2 cellular contexts compared by ENCODE assay signal in genomic region chr1:192168964-192169363, GRCh38.
TF ChIP-seq lines count a peak whose summit lies in the region.

No MANE protein-coding gene starts in this region.

TF ChIP-seq in IMR-90, 13 proteins besides CTCF, POLR2A, EP300 and RAD21:
- TF ChIP-seq RCOR1 (IDR thresholded peaks at IDR 0.05; ENCODE audit: insufficient replicate concordance, low read length): no peak
- 0 out of 2 replicates have a peak, but pooled peaks have one; percentile 31 for TF ChIP-seq MAFK (IDR thresholded peaks at IDR 0.05; ENCODE audit: low read depth, low read length)

TF ChIP-seq in K562, 482 proteins besides CTCF, POLR2A, EP300 and RAD21:
- TF ChIP-seq BDP1 (IDR thresholded peaks at IDR 0.05; ENCODE audit: insufficient read depth, insufficient read length): no peak
- TF ChIP-seq TAF9B (IDR thresholded peaks at IDR 0.05; ENCODE audit: partially characterized antibody): no peak
- 0 out of 2 replicates have a peak, but pooled peaks have one; percentile 15 for TF ChIP-seq MAFF (IDR thresholded peaks at IDR 0.05; ENCODE audit: low read length)
- TF ChIP-seq SREBF1 (IDR thresholded peaks at IDR 0.05; ENCODE audit: borderline replicate concordance, low read depth, low read length): no peak
- TF ChIP-seq IFI16 (CRISPR knock-in tag; IDR thresholded peaks at IDR 0.05): no peak
- no peak for TF ChIP-seq ZNF3 (CRISPR knock-in tag; IDR thresholded peaks at IDR 0.05)
- no peak for TF ChIP-seq ZC3H4 (CRISPR knock-in tag; IDR thresholded peaks at IDR 0.05; ENCODE audit: borderline replicate concordance)
- TF ChIP-seq CBX2 (IDR thresholded peaks at IDR 0.05; ENCODE audit: insufficient read depth, low read length, poor library complexity, severe bottlenecking): no peak
- no peak for TF ChIP-seq RBM25 (IDR thresholded peaks at IDR 0.05; ENCODE audit: low read depth, low read length, severe bottlenecking)
- TF ChIP-seq HDAC8 (tag; IDR thresholded peaks at IDR 0.05): no peak
- no peak for TF ChIP-seq POLR2AphosphoS5 (IDR thresholded peaks at IDR 0.05; ENCODE audit: control insufficient read depth, insufficient read depth, low read depth, low read length)
- peak; percentile 60; the same call in 1 of the 2 replicates for TF ChIP-seq C11orf30 (IDR thresholded peaks at IDR 0.05; ENCODE audit: low read depth)
- peak; percentile 78 for TF ChIP-seq ZNF316 (IDR thresholded peaks at IDR 0.05)
